Comparison of ENCODE assay signal across 22 cellular contexts in genomic region chr10:104548090-104548489, GRCh38.
DNase-seq lines count a peak whose midpoint lies in the region; ATAC-seq, FAIRE-seq and TF ChIP-seq lines count a peak whose summit lies in the region.
"Had no signal": no experiment of that assay in that cellular context is flagged by ENCODE, and none has a peak within 500 bp of the region (broad histone marks: within the 10 kb centered on the region; RNA-seq: fewer than 3 reads in every experiment).

No MANE protein-coding gene starts in this region.

- no peak overlapping the region for H3K56ac ChIP-seq in H1 (replicated peaks; ENCODE audit: insufficient read length, low read depth, low read length)

- no peaks in the 10 kb centered on the region for H3K9me3 Mint-ChIP-seq in activated naive CD8-positive, alpha-beta T cell treated with anti-CD3 and anti-CD28 coated beads, Interleukin-2, amount 50 U/mL, for 24 hours

- TF ChIP-seq EP300 in H1 (IDR thresholded peaks at IDR 0.05; ENCODE audit: borderline replicate concordance in 1 of 2, low read depth in 2 of 2, low read length in 2 of 2), result no peak

- H3K4me1 Mint-ChIP-seq in activated naive CD8-positive, alpha-beta T cell treated with anti-CD3 and anti-CD28 coated beads, Interleukin-2, amount 50 U/mL, for 24 hours, result no peaks in the 10 kb centered on the region
- H3K4me1 Mint-ChIP-seq: naive B cell had no signal

- H3K4me3 Mint-ChIP-seq in activated naive CD8-positive, alpha-beta T cell treated with anti-CD3 and anti-CD28 coated beads, Interleukin-2, amount 50 U/mL, for 24 hours, result no peak overlapping the region
- H3K4me3 Mint-ChIP-seq: naive B cell had no signal

- TF ChIP-seq CTCF in H1 (IDR thresholded peaks at IDR 0.05; ENCODE audit: control extremely low read depth in 1 of 3, insufficient read depth in 1 of 3, low read depth in 1 of 3, low read length in 3 of 3) (no peak), liver (IDR thresholded peaks at IDR 0.05; ENCODE audit: low read depth, low read length, missing input control) (no peak)

- H3K27me3 ChIP-seq in NT2/D1 (ENCODE audit: insufficient read depth, insufficient read length), result no peaks in the 10 kb centered on the region
- H3K27me3 ChIP-seq in H1 (replicated peaks in 1 of 4; ENCODE audit: control insufficient read depth in 3 of 4, extremely low read depth in 1 of 4, insufficient read depth in 3 of 4, low read length in 3 of 4), result no peaks in the 10 kb centered on the region
- H3K27me3 ChIP-seq in liver (ENCODE audit: control insufficient read depth in 4 of 4, insufficient read depth in 4 of 4, low read length in 3 of 4), result no peaks in the 10 kb centered on the region
- H3K27me3 ChIP-seq: ascending aorta, thyroid gland had no signal

- H2BK20ac ChIP-seq in H1 (ENCODE audit: low read length), result no peak overlapping the region

- H3K36me3 ChIP-seq in NT2/D1 (ENCODE audit: insufficient read depth, insufficient read length, low read length) (no peaks in the 10 kb centered on the region), H1 (ENCODE audit: control insufficient read depth in 2 of 4, insufficient read depth in 4 of 4, low read length in 3 of 4) (no peaks in the 10 kb centered on the region), liver (ENCODE audit: control insufficient read depth in 4 of 4, insufficient read depth in 3 of 4, low read depth in 1 of 4, low read length in 3 of 4) (no peaks in the 10 kb centered on the region)
- H3K36me3 ChIP-seq: ascending aorta, left lung, thyroid gland had no signal

- no peak overlapping the region for H4K91ac ChIP-seq in H1 (replicated peaks; ENCODE audit: insufficient read length, low read length)

- DNase-seq in EH (ENCODE audit: low read depth) (peak; percentile 44), NT2/D1 (ENCODE audit: low read depth, low spot score) (peak; percentile 2), H1 (ENCODE audit: low read depth in 1 of 2, low spot score in 2 of 2) (peak; percentile 5 to 54)
- no peak for DNase-seq in activated naive CD8-positive, alpha-beta T cell treated with anti-CD3 and anti-CD28 coated beads, Interleukin-2, amount 50 U/mL, for 24 hours
- DNase-seq in activated CD4-positive, CD25-positive, alpha-beta regulatory T cell (lab: John Stamatoyannopoulos, UW), result no peak
- DNase-seq: activated CD4-positive, alpha-beta T cell treated with anti-CD3 and anti-CD28 coated beads, Interleukin-2, amount 50 U/mL, for 48 hours; effector CD8-positive, alpha-beta T cell; KG1; left lung; naive B cell; NCI-H1694 treated with DMSO at 0.1 percent for 48 hours; NCI-H526 treated with DMSO at 0.1 percent for 48 hours; Right ventricle myocardium superior; stimulated activated CD4-positive, alpha-beta T cell treated with anti-CD3 and anti-CD28 coated beads, Interleukin-2, amount 100 ng/mL, for 24 hours; stimulated activated CD8-positive, alpha-beta memory T cell treated with anti-CD3 and anti-CD28 coated beads, Interleukin-4, amount 100 ng/mL, for 48 hours; T-helper 9 cell; thyroid gland had no signal

- H3K27ac ChIP-seq in H1 (ENCODE audit: low read depth, low read length) (no peak overlapping the region), liver (ENCODE audit: low read depth in 1 of 2, low read length in 2 of 2) (no peak overlapping the region)
- H3K27ac ChIP-seq: ascending aorta, C4-2B, left lung, thyroid gland had no signal

- POLR2A ChIA-PET in H1 (lab: Charles Lee; ENCODE audit: partially characterized antibody), result no interaction called here

- H2AFZ ChIP-seq in H1 (ENCODE audit: low read length), result no peak overlapping the region

- H3K4me2 ChIP-seq in H1 (ENCODE audit: insufficient read depth in 1 of 2, low read depth in 2 of 2, low read length in 2 of 2), result no peak overlapping the region

- H2AK5ac ChIP-seq in H1 (ENCODE audit: low read depth, low read length), result no peak overlapping the region

- TF ChIP-seq POLR2A in H1 (IDR thresholded peaks at IDR 0.05; ENCODE audit: control extremely low read depth in 1 of 2, low read depth in 2 of 2, low read length in 2 of 2), result no peak

- no peak for TF ChIP-seq RAD21 in H1 (IDR thresholded peaks at IDR 0.05 in 1 of 2, conservative IDR thresholded peaks at IDR 0.05 in 1 of 2; ENCODE audit: low read depth in 2 of 2, low read length in 2 of 2)
- no peak for TF ChIP-seq RAD21 in liver (IDR thresholded peaks at IDR 0.05)

- H3K4me1 ChIP-seq in NT2/D1 (ENCODE audit: insufficient read depth, insufficient read length), result no peaks in the 10 kb centered on the region
- H3K4me1 ChIP-seq in H1 (replicated peaks in 1 of 4; ENCODE audit: control insufficient read depth in 3 of 4, insufficient read depth in 4 of 4, low read length in 3 of 4), result peaks cover 0 to 3% (median 1%) of the 10 kb centered on the region in 4 experiments; a peak in 3 of 7 replicates
- no peaks in the 10 kb centered on the region for H3K4me1 ChIP-seq in liver (ENCODE audit: control insufficient read depth in 4 of 4, insufficient read depth in 4 of 4, low read length in 3 of 4)
- H3K4me1 ChIP-seq: ascending aorta, left lung, thyroid gland had no signal

- no peak overlapping the region for H2BK15ac ChIP-seq in H1 (ENCODE audit: low read length)

- H3K4me3 ChIP-seq in NT2/D1 (ENCODE audit: insufficient read length, low read depth) (no peak overlapping the region), H1 (ENCODE audit: extremely low read depth in 1 of 4, insufficient read depth in 2 of 4, low read depth in 3 of 4, low read length in 4 of 4) (no peak overlapping the region), liver (ENCODE audit: low read depth in 1 of 3, low read length in 3 of 3) (no peak overlapping the region)
- H3K4me3 ChIP-seq: ascending aorta, left lung, thyroid gland had no signal

- no peaks in the 10 kb centered on the region for H3K27me3 Mint-ChIP-seq in activated naive CD8-positive, alpha-beta T cell treated with anti-CD3 and anti-CD28 coated beads, Interleukin-2, amount 50 U/mL, for 24 hours

- CTCF ChIA-PET in H1 (lab: Charles Lee; ENCODE audit: partially characterized antibody), result interaction anchor here (0.8 to 2.6 kb wide), 12 partner anchors 8 to 242 kb away, joined by 3 to 27 read pairs (median 4); partner anchors contain the start of gene CFAP58

- H3K9ac ChIP-seq in NT2/D1 (ENCODE audit: insufficient read length, low read depth), result no peak overlapping the region
- H3K9ac ChIP-seq in H1 (replicated peaks in 1 of 4; ENCODE audit: extremely low read depth in 1 of 4, low read depth in 3 of 4, low read length in 3 of 4), result no peak overlapping the region
- H3K9ac ChIP-seq in liver (ENCODE audit: low read depth in 1 of 2, low read length in 2 of 2), result no peak overlapping the region

- H4K5ac ChIP-seq in H1 (ENCODE audit: insufficient read length, low read depth, low read length), result no peak overlapping the region

- no peaks in the 10 kb centered on the region for H4K20me1 ChIP-seq in H1 (replicated peaks in 1 of 2; ENCODE audit: control insufficient read depth in 1 of 2, insufficient read depth in 2 of 2, low read length in 2 of 2)

- H3K14ac ChIP-seq in H1 (ENCODE audit: insufficient read length), result no peak overlapping the region

- H4K8ac ChIP-seq in H1 (ENCODE audit: extremely low read depth, insufficient read depth, low read length), result no peak overlapping the region

- no peaks in the 10 kb centered on the region for H3K79me2 ChIP-seq in H1 (ENCODE audit: control insufficient read depth in 1 of 2, insufficient read depth in 2 of 2, low read length in 2 of 2)

- H3K23me2 ChIP-seq in H1 (ENCODE audit: low read depth, low read length), result no peaks in the 10 kb centered on the region

- no peak overlapping the region for H3K4ac ChIP-seq in H1 (replicated peaks; ENCODE audit: insufficient read length, low read depth, low read length)

- no peak overlapping the region for H2BK12ac ChIP-seq in H1 (ENCODE audit: low read depth, low read length)

- no peaks in the 10 kb centered on the region for H3K9me3 ChIP-seq in NT2/D1 (ENCODE audit: insufficient read depth, low read length)
- H3K9me3 ChIP-seq in H1 (ENCODE audit: insufficient read depth in 2 of 2, low read depth in 1 of 2, low read length in 1 of 2), result no peaks in the 10 kb centered on the region
- peaks cover 0 to 8% (median 0%) of the 10 kb centered on the region in 4 donors for H3K9me3 ChIP-seq in liver (ENCODE audit: control insufficient read depth in 4 of 4, low read length in 3 of 4)
- H3K9me3 ChIP-seq: ascending aorta, left lung, thyroid gland had no signal

- no peak overlapping the region for H3K23ac ChIP-seq in H1 (ENCODE audit: insufficient read length)

- FAIRE-seq in H1 (lab: Jason Lieb, UNC), result peak; percentile 50

- 91% methylated on average over 2 of the region's 2 CpGs; no CpG with 5 or more reads in 1 of the 2 experiments for WGBS in H1 (ENCODE audit: extremely low coverage in 1 of 2, insufficient coverage in 1 of 2, insufficient read length in 1 of 2, insufficient replicate concordance in 2 of 2, low coverage in 1 of 2, low lambda C conversion rate in 2 of 2, missing lambda C conversion rate in 1 of 2), 2 experiments
- 53% methylated on average over 2 of the region's 2 CpGs for WGBS in liver

- no peak overlapping the region for H3K18ac ChIP-seq in H1 (ENCODE audit: extremely low read depth, low read length)

- H2BK5ac ChIP-seq in H1 (ENCODE audit: low read depth, low read length), result no peak overlapping the region

- no peak overlapping the region for H2BK120ac ChIP-seq in H1 (replicated peaks; ENCODE audit: low read depth, low read length)

- ATAC-seq in activated naive CD8-positive, alpha-beta T cell treated with anti-CD3 and anti-CD28 coated beads, Interleukin-2, amount 50 U/mL, for 24 hours, result no peak
- ATAC-seq in GM21367 (IDR thresholded peaks at IDR 0.05; ENCODE audit: unreplicated experiment) (no peak), HG03108 (IDR thresholded peaks at IDR 0.05; ENCODE audit: unreplicated experiment) (no peak)
- ATAC-seq: left lung had no signal

- H3K79me1 ChIP-seq in H1 (ENCODE audit: low read depth, low read length), result no peaks in the 10 kb centered on the region

- H3K27ac Mint-ChIP-seq in activated naive CD8-positive, alpha-beta T cell treated with anti-CD3 and anti-CD28 coated beads, Interleukin-2, amount 50 U/mL, for 24 hours, result no peak overlapping the region
- H3K27ac Mint-ChIP-seq: naive B cell had no signal

- no peaks in the 10 kb centered on the region for H3K36me3 Mint-ChIP-seq in activated naive CD8-positive, alpha-beta T cell treated with anti-CD3 and anti-CD28 coated beads, Interleukin-2, amount 50 U/mL, for 24 hours (ENCODE audit: low read depth)
- H3K36me3 Mint-ChIP-seq: naive B cell had no signal

TF ChIP-seq in H1, 55 proteins besides CTCF, POLR2A, EP300 and RAD21:
- no peak for TF ChIP-seq SIRT6 (IDR thresholded peaks at IDR 0.05; ENCODE audit: low read length)

Comparison
In these comparisons a context has a peak if more than half of its experiments do, and no peak if none do; other contexts are left out.
1. DNase-seq: peak in EH (single experiment), NT2/D1 (single experiment) and H1 (2 of 2); none in activated naive CD8-positive, alpha-beta T cell treated with anti-CD3 and anti-CD28 coated beads, Interleukin-2, amount 50 U/mL, for 24 hours (single experiment) and activated CD4-positive, CD25-positive, alpha-beta regulatory T cell (0 of 4).